In the genomic region with DNA sequence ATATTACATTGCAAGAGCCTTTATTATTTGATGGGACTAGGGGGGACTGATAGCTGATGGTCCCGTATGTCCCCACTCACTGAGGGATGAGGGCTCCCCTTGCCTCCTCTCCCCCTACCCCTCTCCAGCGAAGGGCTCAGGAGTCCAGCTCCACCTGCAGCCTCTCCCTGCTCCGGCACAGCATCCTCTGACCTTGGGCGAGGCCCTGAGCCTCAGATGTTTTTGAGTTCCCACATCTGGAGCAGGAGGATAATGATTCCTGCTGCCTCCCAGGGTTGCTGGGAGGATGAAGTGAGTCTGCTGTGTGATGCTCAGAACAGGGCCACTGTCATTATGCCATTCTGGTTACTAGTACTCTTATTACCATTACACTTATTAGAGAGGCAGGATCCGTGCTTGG, we compare ENCODE assay signal across 22 cellular contexts. TPM values are rescaled to one million over a fixed set of nuclear protein-coding genes. Genes with fewer than 3 reads are reported as not detected.
"Had no signal": no experiment of that assay in that cellular context is flagged by ENCODE, and none has a peak within 500 bp of the region (broad histone marks: within the 10 kb centered on the region; RNA-seq: fewer than 3 reads in every experiment).

No MANE protein-coding gene starts in this region.

- H3K9me3 Mint-ChIP-seq: activated naive CD4-positive, alpha-beta T cell treated with anti-CD3 and anti-CD28 coated beads, Interleukin-2, amount 50 U/mL, for 24 hours; immature natural killer cell; nephron progenitor cell had no signal

- H3K27ac ChIP-seq: brain microvascular endothelial cell had no signal

- H3K4me3 Mint-ChIP-seq: activated naive CD4-positive, alpha-beta T cell treated with anti-CD3 and anti-CD28 coated beads, Interleukin-2, amount 50 U/mL, for 24 hours; immature natural killer cell; nephron progenitor cell had no signal

- H3K9me3 ChIP-seq: pancreas, stomach, uterus had no signal

- H3K27me3 ChIP-seq: brain microvascular endothelial cell, pancreas, stomach, uterus had no signal

- H3K4me3 ChIP-seq: pancreas, stomach, uterus had no signal

- DNase-seq: activated CD4-positive, alpha-beta T cell treated with anti-CD3 and anti-CD28 coated beads, Interleukin-2, amount 50 U/mL, for 4 hours; activated CD4-positive, CD25-positive, alpha-beta regulatory T cell treated with anti-CD3 and anti-CD28 coated beads, Interleukin-2, amount 50 U/mL, for 72 hours; activated effector memory CD4-positive, alpha-beta T cell treated with Interleukin-2 at 50 U/mL for 16 hours; activated T-cell treated with anti-CD3 and anti-CD28 coated beads, Interleukin-2, amount 50 U/mL, for 1 hour; amniotic stem cell; brain microvascular endothelial cell; immature natural killer cell; left cardiac atrium; nephron progenitor cell; stimulated activated CD4-positive, alpha-beta T cell treated with anti-CD3 and anti-CD28 coated beads, Interleukin-15, amount 100 ng/mL, for 24 hours; stimulated activated CD4-positive, alpha-beta T cell treated with anti-CD3 and anti-CD28 coated beads, Interleukin-4, amount 100 ng/mL, for 4 hours; stomach; T-helper 2 cell; uterus had no signal

- H3K27me3 Mint-ChIP-seq: activated naive CD4-positive, alpha-beta T cell treated with anti-CD3 and anti-CD28 coated beads, Interleukin-2, amount 50 U/mL, for 24 hours had no signal

- H3K27ac Mint-ChIP-seq: activated naive CD4-positive, alpha-beta T cell treated with anti-CD3 and anti-CD28 coated beads, Interleukin-2, amount 50 U/mL, for 24 hours had no signal

- ATAC-seq: esophagus mucosa, left cardiac atrium, pancreas had no signal

- H3K36me3 Mint-ChIP-seq: activated naive CD4-positive, alpha-beta T cell treated with anti-CD3 and anti-CD28 coated beads, Interleukin-2, amount 50 U/mL, for 24 hours; immature natural killer cell had no signal

- H3K36me3 ChIP-seq: brain microvascular endothelial cell, pancreas, stomach, uterus had no signal

RNA-seq across cellular contexts. Expression of a gene that starts 56.2 kb away (rescaled TPM):
- total RNA-seq: cerebellum, dermis microvascular lymphatic vessel endothelial cell, glomerular endothelial cell, left cardiac atrium, lung microvascular endothelial cell, stomach, uterus had no signal
- polyA plus RNA-seq: immature natural killer cell had no signal

RNA-seq across cellular contexts. Expression of a gene that starts 56.4 kb away (rescaled TPM):
- total RNA-seq: cerebellum, dermis microvascular lymphatic vessel endothelial cell, glomerular endothelial cell, left cardiac atrium, lung microvascular endothelial cell, renal cortical epithelial cell, stomach had no signal
- polyA plus RNA-seq: immature natural killer cell, stomach had no signal
